ENCODE assay signal across 9 cellular contexts in the genomic region with DNA sequence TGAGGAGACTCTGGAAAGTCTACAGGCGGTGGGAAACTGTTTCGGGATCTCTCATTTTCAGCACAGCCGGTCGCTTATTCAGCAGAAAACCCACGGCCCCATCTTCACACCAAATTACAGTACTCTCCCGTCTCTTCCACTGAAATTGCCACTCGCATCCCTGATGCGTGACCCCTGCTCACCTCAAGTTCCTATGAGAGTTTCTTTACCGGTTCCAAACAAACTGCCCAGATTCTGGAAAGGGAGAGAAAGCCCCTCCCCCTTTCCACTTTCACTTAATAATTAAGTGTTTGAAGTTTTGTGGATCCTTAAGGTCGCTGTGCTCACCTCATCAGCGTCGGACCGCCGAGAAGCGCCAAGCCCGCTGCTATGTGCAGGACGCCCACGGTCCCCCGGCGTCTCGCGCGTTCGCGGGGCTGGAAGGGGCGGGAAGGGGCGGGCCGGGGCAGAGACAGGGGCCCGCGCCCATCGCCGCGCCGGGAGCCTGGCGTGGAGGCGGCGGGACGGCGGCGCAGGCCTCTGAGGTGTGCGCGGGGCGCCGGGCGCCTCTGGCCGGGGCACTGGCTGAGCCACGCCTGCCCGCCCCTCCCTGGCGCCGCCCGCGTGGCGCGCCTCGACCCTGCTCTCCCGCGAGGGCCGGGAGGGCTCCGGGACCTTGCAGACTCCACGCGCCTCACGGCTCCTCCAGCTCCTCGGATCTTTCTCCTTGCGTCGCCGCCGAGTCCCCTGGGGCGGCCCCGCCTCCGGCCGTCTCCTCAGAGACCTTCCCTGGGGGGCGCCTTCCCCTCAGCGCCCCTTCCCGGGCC. TPM values are rescaled to one million over a fixed set of nuclear protein-coding genes. Genes with fewer than 3 reads are reported as not detected.
DNase-seq lines count a peak whose midpoint lies in the region; ATAC-seq and TF ChIP-seq lines count a peak whose summit lies in the region.
"Had no signal": no experiment of that assay in that cellular context is flagged by ENCODE, and none has a peak within 500 bp of the region (broad histone marks: within the 10 kb centered on the region; RNA-seq: fewer than 3 reads in every experiment).

A gene (minus strand): TSS at position 521 of the 806 bp plus-strand sequence. CDS start 41,124 bp downstream, outside the sequence.

- POLR2A ChIA-PET in RWPE1 (lab: Yijun Ruan, JAX; ENCODE audit: low non-redundant PET), result interaction anchor here (0.6 kb wide), 1 partner anchor 23 kb away, joined by 3 read pairs; no protein-coding TSS in a partner anchor

- no peaks in the 10 kb centered on the region for H3K4me1 Mint-ChIP-seq in progenitor cell of endocrine pancreas (ENCODE audit: low read depth)

- no peak within 1 kb of the TSS for H3K27ac ChIP-seq in RWPE1
- H3K27ac ChIP-seq in foreskin keratinocyte, result no peak within 1 kb of the TSS

- H3K4me3 ChIP-seq in GM12865 (ENCODE audit: low read depth, low read length), result peak within 1 kb of the TSS; percentile 24

- CTCF ChIA-PET in RWPE1 (lab: Yijun Ruan, JAX), result no interaction called here

- no peaks in the 10 kb centered on the region for H3K4me1 ChIP-seq in foreskin keratinocyte

- peak; percentile 84 for ATAC-seq in foreskin keratinocyte
- no peak for ATAC-seq in HG03520 (IDR thresholded peaks at IDR 0.05; ENCODE audit: unreplicated experiment)

- no peak within 1 kb of the TSS for H3K27ac Mint-ChIP-seq in progenitor cell of endocrine pancreas

- peaks cover 58% of the 10 kb centered on the region for H3K27me3 ChIP-seq in foreskin keratinocyte

- peaks cover 70% of the 10 kb centered on the region for H3K27me3 Mint-ChIP-seq in progenitor cell of endocrine pancreas

- peak within 1 kb of the TSS; percentile 61 for H3K4me3 Mint-ChIP-seq in progenitor cell of endocrine pancreas (ENCODE audit: low read depth)

- DNase-seq in GM12865 (ENCODE audit: low read depth), result peak; percentile 16
- DNase-seq in RWPE1 (ENCODE audit: low spot score), result peak; percentile 33
- DNase-seq in foreskin keratinocyte, result no peak
- peak; percentile 25 for DNase-seq in progenitor cell of endocrine pancreas (ENCODE audit: low spot score, unreplicated experiment)
- DNase-seq in activated gamma-delta T cell (lab: John Stamatoyannopoulos, UW), result no peak
- no peak for DNase-seq in HCEC 1CT
- no peak for DNase-seq in NCI-H82 (lab: John Stamatoyannopoulos, UW)
- DNase-seq: naive B cell had no signal

- H3K9me3 Mint-ChIP-seq in progenitor cell of endocrine pancreas (ENCODE audit: low read depth), result no peaks in the 10 kb centered on the region

- no peaks in the 10 kb centered on the region for H3K36me3 Mint-ChIP-seq in progenitor cell of endocrine pancreas (ENCODE audit: insufficient read depth)
- H3K36me3 Mint-ChIP-seq: naive B cell had no signal

- no peak for TF ChIP-seq CTCF in GM12865 (IDR thresholded peaks at IDR 0.05; ENCODE audit: insufficient read depth, low read depth, low read length, missing control alignments)
- TF ChIP-seq CTCF in RWPE1 (conservative IDR thresholded peaks at IDR 0.05; ENCODE audit: low read depth), result no peak
- TF ChIP-seq CTCF in foreskin keratinocyte (conservative IDR thresholded peaks at IDR 0.05), result no peak
- no peak for TF ChIP-seq CTCF in progenitor cell of endocrine pancreas (IDR thresholded peaks at IDR 0.05; ENCODE audit: unreplicated experiment)

RNA-seq across cellular contexts. Expression of the gene that starts here (rescaled TPM):
- total RNA-seq in foreskin keratinocyte (0.35 and 0.54 TPM in 2 replicates), progenitor cell of endocrine pancreas (0.41 and 0.89 TPM in 2 replicates)
- polyA plus RNA-seq in foreskin keratinocyte, result 0.10 and 0.14 TPM in 2 replicates

Comparison
In these comparisons a context has a peak if more than half of its experiments do, and no peak if none do; other contexts are left out.
1. Peak in ATAC-seq in foreskin keratinocyte; RNA of the gene not detected or under 1 TPM.
2. Peak in DNase-seq in progenitor cell of endocrine pancreas; RNA of the gene not detected or under 1 TPM.
3. DNase-seq: peak in GM12865 (single experiment) and RWPE1 (single experiment); none in foreskin keratinocyte (0 of 2), activated gamma-delta T cell (single experiment), HCEC 1CT (single experiment) and NCI-H82 (single experiment).